23 cellular contexts compared by ENCODE assay signal in genomic region chr6:169339731-169340314, GRCh38.
A peak's percentile ranks its signal among the peaks of the same experiment; 100 is the strongest.
DNase-seq lines count a peak whose midpoint lies in the region; ATAC-seq and TF ChIP-seq lines count a peak whose summit lies in the region.
"Had no signal": no experiment of that assay in that cellular context is flagged by ENCODE, and none has a peak within 500 bp of the region (broad histone marks: within the 10 kb centered on the region; RNA-seq: fewer than 3 reads in every experiment).

No MANE protein-coding gene starts in this region.

- no peak overlapping the region for H3K27ac Mint-ChIP-seq in activated naive CD4-positive, alpha-beta T cell treated with anti-CD3 and anti-CD28 coated beads, Interleukin-2, amount 50 U/mL, for 72 hours
- H3K27ac Mint-ChIP-seq: activated naive CD4-positive, alpha-beta T cell treated with anti-CD3 and anti-CD28 coated beads for 36 hours; IgD-negative memory B cell; T-cell had no signal

- no peak overlapping the region for H2AK5ac ChIP-seq in IMR-90 (ENCODE audit: low read depth, low read length)

- H3K56ac ChIP-seq in IMR-90 (ENCODE audit: extremely low read depth, insufficient read depth, low read length) = no peak overlapping the region

- TF ChIP-seq CTCF in IMR-90 (conservative IDR thresholded peaks at IDR 0.05; ENCODE audit: low read depth, low read length) (no peak), ascending aorta (IDR thresholded peaks at IDR 0.05) (no peak), mucosa of descending colon (IDR thresholded peaks at IDR 0.05) (no peak)

- H3K36me3 ChIP-seq in IMR-90 (ENCODE audit: control insufficient read depth, insufficient read depth, low read length) = no peaks in the 10 kb centered on the region
- H3K36me3 ChIP-seq in ascending aorta = no peaks in the 10 kb centered on the region
- H3K36me3 ChIP-seq in mucosa of descending colon (ENCODE audit: low read depth) = no peaks in the 10 kb centered on the region
- H3K36me3 ChIP-seq: BLaER1 had no signal

- H3K14ac ChIP-seq in IMR-90 (replicated peaks; ENCODE audit: low read depth, low read length) = no peak overlapping the region

- intact Hi-C loops in IMR-90 (cut with micrococcal nuclease) (no loop called here), ascending aorta (cut with DNase I) (loop anchor here (5.0 kb wide), 2 partner anchors 88 to 112 kb away; partner anchors contain the start of gene THBS2), mucosa of descending colon (cut with DNase I, micrococcal nuclease) (no loop called here)

- CTCF ChIA-PET in IMR-90 (lab: Yijun Ruan, JAX) = no interaction called here

- 76% methylated on average over 2 of the region's 12 CpGs; no CpG with 5 or more reads in 1 of the 2 experiments for WGBS in IMR-90 (ENCODE audit: extremely low coverage in 2 of 2, insufficient read length in 1 of 2), 2 experiments

- no peak for TF ChIP-seq RAD21 in IMR-90 (IDR thresholded peaks at IDR 0.05; ENCODE audit: low read length)

- H3K27me3 ChIP-seq in IMR-90 (ENCODE audit: control insufficient read depth, insufficient read depth, low read length) = no peaks in the 10 kb centered on the region
- no peaks in the 10 kb centered on the region for H3K27me3 ChIP-seq in ascending aorta
- H3K27me3 ChIP-seq: BLaER1 had no signal

- H2AK9ac ChIP-seq in IMR-90 (replicated peaks; ENCODE audit: low read depth, low read length, poor library complexity) = no peak overlapping the region

- DNase-seq in A172 (ENCODE audit: low spot score) (peak; percentile 2), IMR-90 (no peak), ascending aorta (ENCODE audit: low spot score in 2 of 2) (no peak), mucosa of descending colon (peak in 1 of 3 donors; percentile 7), GOT3 (lab: John Stamatoyannopoulos, UW) (no peak), NCI-H2029 treated with DMSO at 0.1 percent for 48 hours (lab: John Stamatoyannopoulos, UW) (no peak), NCI-H1092 treated with DMSO at 0.1 percent for 48 hours (lab: John Stamatoyannopoulos, UW) (no peak)
- no peak for DNase-seq in activated naive CD4-positive, alpha-beta T cell treated with anti-CD3 and anti-CD28 coated beads, Interleukin-2, amount 50 U/mL, for 72 hours (ENCODE audit: low spot score in 2 of 2)
- DNase-seq: activated naive CD4-positive, alpha-beta T cell treated with anti-CD3 and anti-CD28 coated beads for 36 hours; activated T-cell treated with anti-CD3 and anti-CD28 coated beads, Interleukin-2, amount 50 U/mL, for 48 hours; amniotic stem cell; effector memory CD4-positive, alpha-beta T cell; NCI-H1436; NCI-H2107; NCI-H446 treated with DMSO at 0.1 percent for 48 hours; nucleus accumbens; SIG-M5; stimulated activated CD4-positive, alpha-beta T cell treated with anti-CD3 and anti-CD28 coated beads, Interleukin-2, amount 100 ng/mL, for 24 hours; T-cell had no signal

- H4K5ac ChIP-seq in IMR-90 (ENCODE audit: low read depth, low read length) = no peak overlapping the region

- no peak overlapping the region for H3K4me2 ChIP-seq in IMR-90 (ENCODE audit: low read depth, low read length)
- H3K4me2 ChIP-seq: BLaER1, smooth muscle cell had no signal

- ATAC-seq in IMR-90 (ENCODE audit: low read depth) (no peak), mucosa of descending colon (peak; percentile 77)
- ATAC-seq in activated naive CD4-positive, alpha-beta T cell treated with anti-CD3 and anti-CD28 coated beads, Interleukin-2, amount 50 U/mL, for 72 hours = no peak
- ATAC-seq: T-cell had no signal

- TF ChIP-seq POLR2A in IMR-90 (IDR thresholded peaks at IDR 0.05; ENCODE audit: low read depth, low read length) = no peak

- no peaks in the 10 kb centered on the region for H3K9me1 ChIP-seq in IMR-90 (ENCODE audit: insufficient read depth, low read length)

- H3K27ac ChIP-seq in IMR-90 (ENCODE audit: insufficient read depth, low read length) = no peak overlapping the region
- H3K27ac ChIP-seq in ascending aorta = peak overlapping the region; percentile 4 to 53
- H3K27ac ChIP-seq: BLaER1 had no signal

- no peak overlapping the region for H4K8ac ChIP-seq in IMR-90 (ENCODE audit: low read depth in 2 of 2, low read length in 2 of 2)

- dilution Hi-C loops in IMR-90 (cut with HindIII; ENCODE audit: low sequenced_read_pairs, unreplicated experiment) = no loop called here

- H3K4me3 ChIP-seq in IMR-90 (ENCODE audit: insufficient read depth, low read depth, low read length) = no peak overlapping the region
- H3K4me3 ChIP-seq in ascending aorta = no peak overlapping the region
- H3K4me3 ChIP-seq in mucosa of descending colon = no peak overlapping the region
- H3K4me3 ChIP-seq: BLaER1, lung, smooth muscle cell had no signal

- H2AFZ ChIP-seq in IMR-90 (replicated peaks; ENCODE audit: low read length, poor library complexity) = peak overlapping the region; percentile 8

- H4K91ac ChIP-seq in IMR-90 (ENCODE audit: insufficient read depth, low read depth, low read length) = no peak overlapping the region

- no TSS peak for BruUV-seq in IMR-90 (replicated peaks; lab: Mats Ljungman, UMichigan)

- no peaks in the 10 kb centered on the region for H4K20me1 ChIP-seq in IMR-90 (ENCODE audit: insufficient read depth, low read length)
- H4K20me1 ChIP-seq: BLaER1 had no signal

- H3K4ac ChIP-seq in IMR-90 (ENCODE audit: low read depth, low read length) = no peak overlapping the region

- no peaks in the 10 kb centered on the region for H3K36me3 Mint-ChIP-seq in activated naive CD4-positive, alpha-beta T cell treated with anti-CD3 and anti-CD28 coated beads, Interleukin-2, amount 50 U/mL, for 72 hours
- H3K36me3 Mint-ChIP-seq: IgD-negative memory B cell, T-cell had no signal

- POLR2A ChIA-PET in IMR-90 (lab: Charles Lee; ENCODE audit: unreplicated experiment) = no interaction called here

- H3K9me3 Mint-ChIP-seq in activated naive CD4-positive, alpha-beta T cell treated with anti-CD3 and anti-CD28 coated beads, Interleukin-2, amount 50 U/mL, for 72 hours = no peaks in the 10 kb centered on the region
- H3K9me3 Mint-ChIP-seq: activated naive CD4-positive, alpha-beta T cell treated with anti-CD3 and anti-CD28 coated beads for 36 hours; IgD-negative memory B cell; T-cell had no signal

- H2BK20ac ChIP-seq in IMR-90 (ENCODE audit: low read depth, low read length) = no peak overlapping the region

- in situ Hi-C loops in IMR-90 (cut with MboI; ENCODE audit: low sequenced_read_pairs) = no loop called here

- no peak overlapping the region for H3K18ac ChIP-seq in IMR-90 (ENCODE audit: low read depth, low read length)

- no peak overlapping the region for H2BK15ac ChIP-seq in IMR-90 (ENCODE audit: low read depth, low read length)

- no peak overlapping the region for H2BK120ac ChIP-seq in IMR-90 (ENCODE audit: low read depth, low read length)

- H3K23ac ChIP-seq in IMR-90 (ENCODE audit: low read depth, low read length) = no peak overlapping the region

- H2BK5ac ChIP-seq in IMR-90 (ENCODE audit: low read depth, low read length, poor library complexity, severe bottlenecking) = no peak overlapping the region

- H3K9me3 ChIP-seq in IMR-90 (ENCODE audit: control insufficient read depth, insufficient read depth, low read length) (0 out of 2 replicates have a peak, but pooled peaks cover 2% of the 10 kb centered on the region), ascending aorta (no peaks in the 10 kb centered on the region), mucosa of descending colon (no peaks in the 10 kb centered on the region)

- H3K4me1 ChIP-seq in IMR-90 (ENCODE audit: control insufficient read depth, insufficient read depth, low read length) (no peaks in the 10 kb centered on the region), ascending aorta (peaks cover 8 to 9% of the 10 kb centered on the region in 2 donors), mucosa of descending colon (ENCODE audit: low read depth) (peaks cover 12% of the 10 kb centered on the region)
- H3K4me1 ChIP-seq: BLaER1 had no signal

- no peak overlapping the region for H3K9ac ChIP-seq in IMR-90 (ENCODE audit: low read depth, low read length)
- H3K9ac ChIP-seq: BLaER1 had no signal

- H3K79me1 ChIP-seq in IMR-90 (ENCODE audit: low read depth in 1 of 2, low read length in 2 of 2) = no peaks in the 10 kb centered on the region

TF ChIP-seq in IMR-90, 13 proteins besides CTCF, POLR2A, EP300 and RAD21:
- TF ChIP-seq BHLHE40 (IDR thresholded peaks at IDR 0.05; ENCODE audit: low read depth, low read length) (no peak), CEBPB (IDR thresholded peaks at IDR 0.05; ENCODE audit: low read depth, low read length) (no peak), FOS (IDR thresholded peaks at IDR 0.05; ENCODE audit: low read depth, low read length) (no peak), CHD1 (IDR thresholded peaks at IDR 0.05; ENCODE audit: low read depth, low read length) (no peak), USF2 (IDR thresholded peaks at IDR 0.05; ENCODE audit: low read depth, low read length) (no peak), NFE2L2 (IDR thresholded peaks at IDR 0.05; ENCODE audit: low read depth, low read length) (no peak), MXI1 (IDR thresholded peaks at IDR 0.05; ENCODE audit: borderline replicate concordance, low read depth, low read length) (no peak), MAFK (IDR thresholded peaks at IDR 0.05; ENCODE audit: low read depth, low read length) (no peak), RCOR1 (IDR thresholded peaks at IDR 0.05; ENCODE audit: insufficient replicate concordance, low read length) (no peak), RFX5 (IDR thresholded peaks at IDR 0.05; ENCODE audit: low read depth, low read length) (no peak), SMC3 (IDR thresholded peaks at IDR 0.05; ENCODE audit: low read depth, low read length) (no peak), MAZ (IDR thresholded peaks at IDR 0.05; ENCODE audit: borderline replicate concordance, low read depth, low read length) (no peak)
- TF ChIP-seq, protein P1, sequence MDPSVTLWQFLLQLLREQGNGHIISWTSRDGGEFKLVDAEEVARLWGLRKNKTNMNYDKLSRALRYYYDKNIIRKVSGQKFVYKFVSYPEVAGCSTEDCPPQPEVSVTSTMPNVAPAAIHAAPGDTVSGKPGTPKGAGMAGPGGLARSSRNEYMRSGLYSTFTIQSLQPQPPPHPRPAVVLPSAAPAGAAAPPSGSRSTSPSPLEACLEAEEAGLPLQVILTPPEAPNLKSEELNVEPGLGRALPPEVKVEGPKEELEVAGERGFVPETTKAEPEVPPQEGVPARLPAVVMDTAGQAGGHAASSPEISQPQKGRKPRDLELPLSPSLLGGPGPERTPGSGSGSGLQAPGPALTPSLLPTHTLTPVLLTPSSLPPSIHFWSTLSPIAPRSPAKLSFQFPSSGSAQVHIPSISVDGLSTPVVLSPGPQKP (IDR thresholded peaks at IDR 0.05; ENCODE audit: borderline replicate concordance, low read depth, low read length) = no peak
